Comparison of ENCODE assay signal across 4 cellular contexts in genomic region chr7:158987691-158988090, GRCh38.
"Had no signal": no experiment of that assay in that cellular context is flagged by ENCODE, and none has a peak within 500 bp of the region (broad histone marks: within the 10 kb centered on the region; RNA-seq: fewer than 3 reads in every experiment).

No MANE protein-coding gene starts in this region.

- H3K27ac ChIP-seq: GM23248 had no signal

- ATAC-seq: GM23338, HCT116 had no signal

- H3K36me3 ChIP-seq: HAP-1 had no signal

- H3K4me3 ChIP-seq: GM23248, GM23338, HAP-1 had no signal

- H3K4me1 ChIP-seq: HAP-1 had no signal
